Comparison of ENCODE assay signal across 9 cellular contexts in genomic region chr19:6099633-6100032, GRCh38. TPM values are rescaled to one million over a fixed set of nuclear protein-coding genes. Genes with fewer than 3 reads are reported as not detected.
A peak's percentile ranks its signal among the peaks of the same experiment; 100 is the strongest.
DNase-seq lines count a peak whose midpoint lies in the region; ATAC-seq and TF ChIP-seq lines count a peak whose summit lies in the region.
"Had no signal": no experiment of that assay in that cellular context is flagged by ENCODE, and none has a peak within 500 bp of the region (broad histone marks: within the 10 kb centered on the region; RNA-seq: fewer than 3 reads in every experiment).

No MANE protein-coding gene starts in this region.

- H3K9me3 ChIP-seq in A673 (ENCODE audit: low read depth, low read length, poor library complexity, severe bottlenecking) (no peaks in the 10 kb centered on the region), smooth muscle cell (replicated peaks; ENCODE audit: low read depth) (no peaks in the 10 kb centered on the region)
- no peaks in the 10 kb centered on the region for H3K9me3 ChIP-seq in naive thymus-derived CD4-positive, alpha-beta T cell (ENCODE audit: control insufficient read depth in 2 of 3, low read length in 3 of 3)
- H3K9me3 ChIP-seq: SJSA1 had no signal

- H3K27me3 ChIP-seq in A673 (replicated peaks; ENCODE audit: insufficient read depth, low read depth, low read length, poor library complexity): no peaks in the 10 kb centered on the region
- no peaks in the 10 kb centered on the region for H3K27me3 ChIP-seq in naive thymus-derived CD4-positive, alpha-beta T cell (ENCODE audit: control insufficient read depth in 2 of 2, insufficient read depth in 2 of 2, low read length in 2 of 2)
- H3K27me3 ChIP-seq in smooth muscle cell (ENCODE audit: low read depth): no peaks in the 10 kb centered on the region
- H3K27me3 ChIP-seq: SJSA1 had no signal

- no peak overlapping the region for H3K9ac ChIP-seq in smooth muscle cell (ENCODE audit: low read depth)

- peaks cover 0 to 5% (median 0%) of the 10 kb centered on the region in 5 experiments for H3K9me3 Mint-ChIP-seq in brain
- H3K9me3 Mint-ChIP-seq in naive thymus-derived CD4-positive, alpha-beta T cell: peaks cover 0 to 9% (median 4%) of the 10 kb centered on the region in 11 donors

- POLR2A ChIA-PET in A673 (lab: Charles Lee; ENCODE audit: low non-redundant PET): interaction anchor here (0.6 kb wide), 1 partner anchor 9 kb away, joined by 8 read pairs; no protein-coding TSS in a partner anchor
- POLR2A ChIA-PET in naive thymus-derived CD4-positive, alpha-beta T cell (lab: Charles Lee): interaction anchor here (0.8 to 2.6 kb wide), 4 partner anchors 12 to 518 kb away, joined by 3 to 12 read pairs (median 3); no protein-coding TSS in a partner anchor

- no peak overlapping the region for H3K4me2 ChIP-seq in smooth muscle cell

- H3K36me3 ChIP-seq in A673 (ENCODE audit: insufficient read depth, low read length, poor library complexity, severe bottlenecking) (no peaks in the 10 kb centered on the region), smooth muscle cell (ENCODE audit: low read depth) (no peaks in the 10 kb centered on the region)
- H3K36me3 ChIP-seq in naive thymus-derived CD4-positive, alpha-beta T cell (ENCODE audit: control insufficient read depth in 2 of 3, insufficient read depth in 3 of 3, low read length in 3 of 3): peaks cover 0 to 3% (median 0%) of the 10 kb centered on the region in 3 experiments
- H3K36me3 ChIP-seq: SJSA1 had no signal

- H3K27me3 Mint-ChIP-seq in brain: peaks cover 3% of the 10 kb centered on the region
- no peaks in the 10 kb centered on the region for H3K27me3 Mint-ChIP-seq in naive thymus-derived CD4-positive, alpha-beta T cell

- no TSS peak for BruUV-seq in A673 (replicated peaks; lab: Mats Ljungman, UMichigan)

- H2AFZ ChIP-seq in smooth muscle cell (ENCODE audit: low read depth): no peak overlapping the region

- TF ChIP-seq CTCF in A673 (conservative IDR thresholded peaks at IDR 0.05; ENCODE audit: low read depth, low read length) (no peak), brain (conservative IDR thresholded peaks at IDR 0.05) (no peak), smooth muscle cell (IDR thresholded peaks at IDR 0.05; ENCODE audit: borderline replicate concordance, insufficient read depth, poor library complexity, severe bottlenecking) (no peak)

- peak overlapping the region in 3 of 5 experiments; percentile 8 to 56 (median 32) for H3K4me3 Mint-ChIP-seq in brain
- H3K4me3 Mint-ChIP-seq in naive thymus-derived CD4-positive, alpha-beta T cell: peak overlapping the region in 9 of 10 donors; percentile 66 to 89 (median 80)

- H3K36me3 Mint-ChIP-seq in brain: no peaks in the 10 kb centered on the region
- H3K36me3 Mint-ChIP-seq in naive thymus-derived CD4-positive, alpha-beta T cell: peaks cover 0 to 11% (median 4%) of the 10 kb centered on the region in 5 donors

- ATAC-seq in naive thymus-derived CD4-positive, alpha-beta T cell: no peak
- ATAC-seq in HG03139 (IDR thresholded peaks at IDR 0.05; ENCODE audit: unreplicated experiment): no peak

- 85% methylated on average over 2 of the region's 2 CpGs for WGBS in smooth muscle cell (ENCODE audit: low lambda C conversion rate)

- H3K4me3 ChIP-seq in A673 (ENCODE audit: low read depth, low read length, poor library complexity, severe bottlenecking) (no peak overlapping the region), smooth muscle cell (no peak overlapping the region)
- no peak overlapping the region for H3K4me3 ChIP-seq in naive thymus-derived CD4-positive, alpha-beta T cell (ENCODE audit: low read length)
- H3K4me3 ChIP-seq: SJSA1 had no signal

- DNase-seq in A673 (ENCODE audit: low spot score) (no peak), MV-4-11 (lab: John Stamatoyannopoulos, UW) (peak; percentile 51), germinal center (ENCODE audit: low spot score) (no peak), smooth muscle cell (lab: John Stamatoyannopoulos, UW; ENCODE audit: unreplicated experiment) (no peak)
- no peak for DNase-seq in naive thymus-derived CD4-positive, alpha-beta T cell
- no peak for DNase-seq in stimulated activated CD4-positive, alpha-beta T cell treated with anti-CD3 and anti-CD28 coated beads, Interleukin-4, amount 100 ng/mL, for 1 hour

- H4K20me1 ChIP-seq in smooth muscle cell (ENCODE audit: low read depth): no peaks in the 10 kb centered on the region

- H3K4me1 Mint-ChIP-seq in brain: peaks cover 26% of the 10 kb centered on the region
- H3K4me1 Mint-ChIP-seq in naive thymus-derived CD4-positive, alpha-beta T cell: peaks cover 9 to 32% (median 19%) of the 10 kb centered on the region in 7 donors

- CTCF ChIA-PET in A673 (lab: Charles Lee): no interaction called here
- CTCF ChIA-PET in naive thymus-derived CD4-positive, alpha-beta T cell (lab: Charles Lee): interaction anchor here (0.7 to 2.8 kb wide), 3 partner anchors 27 to 1458 kb away, joined by 3 to 10 read pairs (median 5); no protein-coding TSS in a partner anchor

- H3K79me2 ChIP-seq in smooth muscle cell (ENCODE audit: low read depth): no peaks in the 10 kb centered on the region

- H3K27ac ChIP-seq in A673 (ENCODE audit: low read depth, low read length, poor library complexity, severe bottlenecking) (peak overlapping the region; percentile 72), smooth muscle cell (ENCODE audit: low read depth) (no peak overlapping the region)
- no peak overlapping the region for H3K27ac ChIP-seq in naive thymus-derived CD4-positive, alpha-beta T cell (ENCODE audit: low read depth, low read length)
- H3K27ac ChIP-seq: SJSA1 had no signal

- H3F3A ChIP-seq in smooth muscle cell (ENCODE audit: low read depth): no peaks in the 10 kb centered on the region

- H3K4me1 ChIP-seq in A673 (ENCODE audit: insufficient read depth, low read length, poor library complexity, severe bottlenecking): peaks cover 12% of the 10 kb centered on the region
- peaks cover 0 to 4% of the 10 kb centered on the region in 2 donors for H3K4me1 ChIP-seq in naive thymus-derived CD4-positive, alpha-beta T cell (ENCODE audit: control insufficient read depth in 2 of 2, insufficient read depth in 2 of 2, low read length in 2 of 2)
- H3K4me1 ChIP-seq in smooth muscle cell (ENCODE audit: low read depth): no peaks in the 10 kb centered on the region

- peak overlapping the region in 4 of 5 experiments; percentile 16 to 81 (median 58) for H3K27ac Mint-ChIP-seq in brain
- H3K27ac Mint-ChIP-seq in naive thymus-derived CD4-positive, alpha-beta T cell: peak overlapping the region in 6 of 9 donors; percentile 72 to 88 (median 82)

- intact Hi-C loops in A673 (cut with micrococcal nuclease; ENCODE audit: unreplicated experiment): no loop called here
- intact Hi-C loops in naive thymus-derived CD4-positive, alpha-beta T cell (cut with micrococcal nuclease): loop anchor here in 1 of 2 donors (1.0 kb wide), 1 partner anchor 9 kb away; no protein-coding TSS in a partner anchor

RNA-seq across cellular contexts. Expression of gene RFX2, which starts 10.7 kb away (rescaled TPM):
- total RNA-seq in A673 (2021): 11.7 and 11.8 TPM in 2 replicates
- 29.6 TPM for polyA plus RNA-seq in brain (ENCODE audit: insufficient read depth, low read depth, low replicate concordance)
- 10 to 100 TPM in 1 of 5 experiments, 1 to 10 TPM in 4; 4.0 to 18.4 (median 8.4) TPM for total RNA-seq in naive thymus-derived CD4-positive, alpha-beta T cell
- 1 to 10 TPM; 3.8 to 8.0 TPM for polyA plus RNA-seq in naive thymus-derived CD4-positive, alpha-beta T cell
- total RNA-seq in smooth muscle cell: 2.7 and 7.5 TPM in 2 replicates
- polyA plus RNA-seq in smooth muscle cell: 4.7 and 6.4 TPM in 2 replicates

RNA-seq across cellular contexts. Expression of gene ACSBG2, which starts 35.8 kb away (rescaled TPM):
- total RNA-seq in A673 (2021) (not detected in 2 replicates), smooth muscle cell (not detected in 2 replicates)
- polyA plus RNA-seq in brain (ENCODE audit: insufficient read depth, low read depth, low replicate concordance) (not detected), smooth muscle cell (not detected in 2 replicates)
- total RNA-seq in naive thymus-derived CD4-positive, alpha-beta T cell: not detected
- polyA plus RNA-seq in naive thymus-derived CD4-positive, alpha-beta T cell: not detected
- total RNA-seq: SJSA1 had no signal
